Comparison of ENCODE assay signal across 1 cellular context in genomic region chr12:5073054-5073453, GRCh38.
TF ChIP-seq lines count a peak whose summit lies in the region.

No MANE protein-coding gene starts in this region.

TF ChIP-seq in GM23338, 12 proteins besides CTCF, POLR2A, EP300 and RAD21 (continued from another document):
- TF ChIP-seq, protein P1, sequence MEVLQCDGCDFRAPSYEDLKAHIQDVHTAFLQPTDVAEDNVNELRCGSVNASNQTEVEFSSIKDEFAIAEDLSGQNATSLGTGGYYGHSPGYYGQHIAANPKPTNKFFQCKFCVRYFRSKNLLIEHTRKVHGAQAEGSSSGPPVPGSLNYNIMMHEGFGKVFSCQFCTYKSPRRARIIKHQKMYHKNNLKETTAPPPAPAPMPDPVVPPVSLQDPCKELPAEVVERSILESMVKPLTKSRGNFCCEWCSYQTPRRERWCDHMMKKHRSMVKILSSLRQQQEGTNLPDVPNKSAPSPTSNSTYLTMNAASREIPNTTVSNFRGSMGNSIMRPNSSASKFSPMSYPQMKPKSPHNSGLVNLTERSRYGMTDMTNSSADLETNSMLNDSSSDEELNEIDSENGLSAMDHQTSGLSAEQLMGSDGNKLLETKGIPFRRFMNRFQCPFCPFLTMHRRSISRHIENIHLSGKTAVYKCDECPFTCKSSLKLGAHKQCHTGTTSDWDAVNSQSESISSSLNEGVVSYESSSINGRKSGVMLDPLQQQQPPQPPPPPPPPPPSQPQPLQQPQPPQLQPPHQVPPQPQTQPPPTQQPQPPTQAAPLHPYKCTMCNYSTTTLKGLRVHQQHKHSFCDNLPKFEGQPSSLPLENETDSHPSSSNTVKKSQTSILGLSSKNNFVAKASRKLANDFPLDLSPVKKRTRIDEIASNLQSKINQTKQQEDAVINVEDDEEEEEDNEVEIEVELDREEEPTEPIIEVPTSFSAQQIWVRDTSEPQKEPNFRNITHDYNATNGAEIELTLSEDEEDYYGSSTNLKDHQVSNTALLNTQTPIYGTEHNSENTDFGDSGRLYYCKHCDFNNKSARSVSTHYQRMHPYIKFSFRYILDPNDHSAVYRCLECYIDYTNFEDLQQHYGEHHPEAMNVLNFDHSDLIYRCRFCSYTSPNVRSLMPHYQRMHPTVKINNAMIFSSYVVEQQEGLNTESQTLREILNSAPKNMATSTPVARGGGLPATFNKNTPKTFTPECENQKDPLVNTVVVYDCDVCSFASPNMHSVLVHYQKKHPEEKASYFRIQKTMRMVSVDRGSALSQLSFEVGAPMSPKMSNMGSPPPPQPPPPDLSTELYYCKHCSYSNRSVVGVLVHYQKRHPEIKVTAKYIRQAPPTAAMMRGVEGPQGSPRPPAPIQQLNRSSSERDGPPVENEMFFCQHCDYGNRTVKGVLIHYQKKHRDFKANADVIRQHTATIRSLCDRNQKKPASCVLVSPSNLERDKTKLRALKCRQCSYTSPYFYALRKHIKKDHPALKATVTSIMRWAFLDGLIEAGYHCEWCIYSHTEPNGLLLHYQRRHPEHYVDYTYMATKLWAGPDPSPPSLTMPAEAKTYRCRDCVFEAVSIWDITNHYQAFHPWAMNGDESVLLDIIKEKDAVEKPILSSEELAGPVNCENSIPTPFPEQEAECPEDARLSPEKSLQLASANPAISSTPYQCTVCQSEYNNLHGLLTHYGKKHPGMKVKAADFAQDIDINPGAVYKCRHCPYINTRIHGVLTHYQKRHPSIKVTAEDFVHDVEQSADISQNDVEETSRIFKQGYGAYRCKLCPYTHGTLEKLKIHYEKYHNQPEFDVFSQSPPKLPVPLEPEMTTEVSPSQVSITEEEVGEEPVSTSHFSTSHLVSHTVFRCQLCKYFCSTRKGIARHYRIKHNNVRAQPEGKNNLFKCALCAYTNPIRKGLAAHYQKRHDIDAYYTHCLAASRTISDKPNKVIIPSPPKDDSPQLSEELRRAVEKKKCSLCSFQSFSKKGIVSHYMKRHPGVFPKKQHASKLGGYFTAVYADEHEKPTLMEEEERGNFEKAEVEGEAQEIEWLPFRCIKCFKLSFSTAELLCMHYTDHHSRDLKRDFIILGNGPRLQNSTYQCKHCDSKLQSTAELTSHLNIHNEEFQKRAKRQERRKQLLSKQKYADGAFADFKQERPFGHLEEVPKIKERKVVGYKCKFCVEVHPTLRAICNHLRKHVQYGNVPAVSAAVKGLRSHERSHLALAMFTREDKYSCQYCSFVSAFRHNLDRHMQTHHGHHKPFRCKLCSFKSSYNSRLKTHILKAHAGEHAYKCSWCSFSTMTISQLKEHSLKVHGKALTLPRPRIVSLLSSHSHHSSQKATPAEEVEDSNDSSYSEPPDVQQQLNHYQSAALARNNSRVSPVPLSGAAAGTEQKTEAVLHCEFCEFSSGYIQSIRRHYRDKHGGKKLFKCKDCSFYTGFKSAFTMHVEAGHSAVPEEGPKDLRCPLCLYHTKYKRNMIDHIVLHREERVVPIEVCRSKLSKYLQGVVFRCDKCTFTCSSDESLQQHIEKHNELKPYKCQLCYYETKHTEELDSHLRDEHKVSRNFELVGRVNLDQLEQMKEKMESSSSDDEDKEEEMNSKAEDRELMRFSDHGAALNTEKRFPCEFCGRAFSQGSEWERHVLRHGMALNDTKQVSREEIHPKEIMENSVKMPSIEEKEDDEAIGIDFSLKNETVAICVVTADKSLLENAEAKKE (CRISPR knock-in tag; IDR thresholded peaks at IDR 0.05), result no peak
- TF ChIP-seq EZH2 (IDR thresholded peaks at IDR 0.05; ENCODE audit: low read depth, unreplicated experiment) (no peak), ZNF331 (CRISPR knock-in tag; IDR thresholded peaks at IDR 0.05; ENCODE audit: low read depth) (no peak), NANOG (IDR thresholded peaks at IDR 0.05; ENCODE audit: borderline replicate concordance) (no peak), EZH2phosphoT487 (IDR thresholded peaks at IDR 0.05; ENCODE audit: unreplicated experiment) (no peak), CREB1 (CRISPR knock-in tag; IDR thresholded peaks at IDR 0.05; ENCODE audit: low read depth) (no peak), POLR2AphosphoS5 (IDR thresholded peaks at IDR 0.05; ENCODE audit: low read depth) (no peak), STAT1 (IDR thresholded peaks at IDR 0.05; ENCODE audit: unreplicated experiment) (no peak)
- TF ChIP-seq, protein P2, sequence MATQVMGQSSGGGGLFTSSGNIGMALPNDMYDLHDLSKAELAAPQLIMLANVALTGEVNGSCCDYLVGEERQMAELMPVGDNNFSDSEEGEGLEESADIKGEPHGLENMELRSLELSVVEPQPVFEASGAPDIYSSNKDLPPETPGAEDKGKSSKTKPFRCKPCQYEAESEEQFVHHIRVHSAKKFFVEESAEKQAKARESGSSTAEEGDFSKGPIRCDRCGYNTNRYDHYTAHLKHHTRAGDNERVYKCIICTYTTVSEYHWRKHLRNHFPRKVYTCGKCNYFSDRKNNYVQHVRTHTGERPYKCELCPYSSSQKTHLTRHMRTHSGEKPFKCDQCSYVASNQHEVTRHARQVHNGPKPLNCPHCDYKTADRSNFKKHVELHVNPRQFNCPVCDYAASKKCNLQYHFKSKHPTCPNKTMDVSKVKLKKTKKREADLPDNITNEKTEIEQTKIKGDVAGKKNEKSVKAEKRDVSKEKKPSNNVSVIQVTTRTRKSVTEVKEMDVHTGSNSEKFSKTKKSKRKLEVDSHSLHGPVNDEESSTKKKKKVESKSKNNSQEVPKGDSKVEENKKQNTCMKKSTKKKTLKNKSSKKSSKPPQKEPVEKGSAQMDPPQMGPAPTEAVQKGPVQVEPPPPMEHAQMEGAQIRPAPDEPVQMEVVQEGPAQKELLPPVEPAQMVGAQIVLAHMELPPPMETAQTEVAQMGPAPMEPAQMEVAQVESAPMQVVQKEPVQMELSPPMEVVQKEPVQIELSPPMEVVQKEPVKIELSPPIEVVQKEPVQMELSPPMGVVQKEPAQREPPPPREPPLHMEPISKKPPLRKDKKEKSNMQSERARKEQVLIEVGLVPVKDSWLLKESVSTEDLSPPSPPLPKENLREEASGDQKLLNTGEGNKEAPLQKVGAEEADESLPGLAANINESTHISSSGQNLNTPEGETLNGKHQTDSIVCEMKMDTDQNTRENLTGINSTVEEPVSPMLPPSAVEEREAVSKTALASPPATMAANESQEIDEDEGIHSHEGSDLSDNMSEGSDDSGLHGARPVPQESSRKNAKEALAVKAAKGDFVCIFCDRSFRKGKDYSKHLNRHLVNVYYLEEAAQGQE (IDR thresholded peaks at IDR 0.05; ENCODE audit: unreplicated experiment), result no peak
- TF ChIP-seq, protein P3, sequence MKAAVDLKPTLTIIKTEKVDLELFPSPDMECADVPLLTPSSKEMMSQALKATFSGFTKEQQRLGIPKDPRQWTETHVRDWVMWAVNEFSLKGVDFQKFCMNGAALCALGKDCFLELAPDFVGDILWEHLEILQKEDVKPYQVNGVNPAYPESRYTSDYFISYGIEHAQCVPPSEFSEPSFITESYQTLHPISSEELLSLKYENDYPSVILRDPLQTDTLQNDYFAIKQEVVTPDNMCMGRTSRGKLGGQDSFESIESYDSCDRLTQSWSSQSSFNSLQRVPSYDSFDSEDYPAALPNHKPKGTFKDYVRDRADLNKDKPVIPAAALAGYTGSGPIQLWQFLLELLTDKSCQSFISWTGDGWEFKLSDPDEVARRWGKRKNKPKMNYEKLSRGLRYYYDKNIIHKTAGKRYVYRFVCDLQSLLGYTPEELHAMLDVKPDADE (IDR thresholded peaks at IDR 0.05), result no peak
